ENCODE assay signal across 8 cellular contexts in the genomic region with DNA sequence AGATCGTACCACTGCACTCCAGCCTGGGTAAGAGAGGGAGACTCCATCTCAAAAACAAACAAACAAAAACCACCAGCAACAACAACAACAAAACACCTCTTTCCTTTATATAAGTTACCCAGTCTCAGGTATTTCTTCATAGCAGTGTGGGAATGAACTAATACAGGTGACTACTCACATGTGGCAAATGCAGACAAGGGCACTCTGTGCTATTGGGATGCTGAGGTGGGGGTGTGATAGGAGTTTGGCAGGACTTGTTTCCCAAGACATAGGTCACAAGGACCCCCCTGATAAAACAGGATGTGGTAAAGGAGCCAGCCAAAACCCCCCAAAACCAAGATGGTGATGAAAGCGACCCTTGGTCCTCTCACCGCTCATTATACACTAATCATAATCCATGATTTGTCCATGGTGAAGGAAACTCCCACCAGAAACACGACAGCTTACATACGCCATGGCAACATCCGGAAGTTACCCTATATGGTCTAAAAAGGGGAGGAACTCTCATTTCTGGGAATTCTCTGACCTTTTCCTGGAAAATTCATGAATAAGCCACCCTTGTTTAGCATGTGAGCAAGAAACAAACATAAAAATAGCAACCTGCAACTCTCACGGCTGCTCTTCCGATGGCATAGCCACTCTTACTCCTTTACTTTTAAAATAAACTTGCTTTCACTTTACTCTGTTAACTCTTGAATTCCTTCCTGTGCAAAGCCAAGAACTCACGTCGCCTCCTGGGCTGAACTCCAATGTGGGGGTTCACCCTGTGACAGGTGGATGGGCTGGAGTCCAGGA. TPM values are rescaled to one million over a fixed set of nuclear protein-coding genes. Genes with fewer than 3 reads are reported as not detected.
A peak's percentile ranks its signal among the peaks of the same experiment; 100 is the strongest.
DNase-seq lines count a peak whose midpoint lies in the region; ATAC-seq and TF ChIP-seq lines count a peak whose summit lies in the region.

No MANE protein-coding gene starts in this region.

- H3K4me1 ChIP-seq in upper lobe of right lung: peaks cover 25% of the 10 kb centered on the region

- peak; percentile 4 for DNase-seq in activated naive CD4-positive, alpha-beta T cell treated with Interleukin-2 at 50 U/mL for 16 hours
- DNase-seq in activated naive CD4-positive, alpha-beta T cell (lab: John Stamatoyannopoulos, UW): no peak
- DNase-seq in medulla oblongata (ENCODE audit: extremely low spot score): peak; percentile 17
- no peak for DNase-seq in upper lobe of right lung
- no peak for DNase-seq in NCI-H1694 (lab: John Stamatoyannopoulos, UW)
- DNase-seq in H7: no peak

- no peaks in the 10 kb centered on the region for H3K9me3 ChIP-seq in upper lobe of right lung

- no peak for TF ChIP-seq CTCF in upper lobe of right lung (IDR thresholded peaks at IDR 0.05)

- ATAC-seq in upper lobe of right lung (peak; percentile 79), GM19351 (IDR thresholded peaks at IDR 0.05; ENCODE audit: unreplicated experiment) (no peak)

- H3K36me3 ChIP-seq in upper lobe of right lung (no peaks in the 10 kb centered on the region), H7 (replicated peaks; ENCODE audit: control insufficient read depth, insufficient read depth, low read length) (no peaks in the 10 kb centered on the region)

- intact Hi-C loops in upper lobe of right lung (cut with DNase I): no loop called here

- H3K27me3 ChIP-seq in upper lobe of right lung: no peaks in the 10 kb centered on the region
- H3K27me3 ChIP-seq in H7 (ENCODE audit: control insufficient read depth, insufficient read depth, low read length): no peaks in the 10 kb centered on the region

- H3K27ac ChIP-seq in cingulate gyrus (ENCODE audit: low read depth, low read length) (peak overlapping the region; percentile 42), upper lobe of right lung (peak overlapping the region; percentile 60)

- H3K4me3 ChIP-seq in upper lobe of right lung (peak overlapping the region; percentile 21), H7 (ENCODE audit: insufficient read depth, low read depth, low read length) (no peak overlapping the region)

RNA-seq across cellular contexts. Expression of a gene that starts 18.8 kb away (rescaled TPM):
- total RNA-seq in upper lobe of right lung: 19.5 TPM
- 96.8 and 107 TPM in 2 replicates for total RNA-seq in H7 (2014; rRNA removed; shearing (Covaris generic))

Comparison
In these comparisons a context has a peak if more than half of its experiments do, and no peak if none do; other contexts are left out.
1. DNase-seq: peak in activated naive CD4-positive, alpha-beta T cell treated with Interleukin-2 at 50 U/mL for 16 hours (single experiment) and medulla oblongata (single experiment); none in activated naive CD4-positive, alpha-beta T cell (0 of 4), upper lobe of right lung (single experiment), NCI-H1694 (single experiment) and H7 (single experiment).